In genomic region chr7:94655884-94656657, GRCh38 we compare ENCODE assay signal across 8 cellular contexts. TPM values are rescaled to one million over a fixed set of nuclear protein-coding genes. Genes with fewer than 3 reads are reported as not detected.
DNase-seq lines count a peak whose midpoint lies in the region; ATAC-seq and TF ChIP-seq lines count a peak whose summit lies in the region.

Gene SGCE, minus strand, starts transcription at chr7:94656133. Its CDS starts 35 bp downstream, at chr7:94656098.

- H2AFZ ChIP-seq in fibroblast of lung (ENCODE audit: low read length), result peak within 1 kb of the TSS; percentile 89

- peak within 1 kb of the TSS; percentile 80 to 88 for H3K4me3 Mint-ChIP-seq in activated T-cell treated with anti-CD3 and anti-CD28 coated beads, Interleukin-2, amount 50 U/mL, for 72 hours

- H3K27ac ChIP-seq in fibroblast of lung (ENCODE audit: insufficient read depth, low read length), result peak within 1 kb of the TSS; percentile 87
- H3K27ac ChIP-seq in muscle layer of colon (ENCODE audit: low read depth, low read length), result peak within 1 kb of the TSS; percentile 84
- H3K27ac ChIP-seq in substantia nigra (ENCODE audit: low read depth, low read length, poor library complexity, severe bottlenecking), result peak within 1 kb of the TSS; percentile 69

- no peaks in the 10 kb centered on the region for H3K9me3 Mint-ChIP-seq in activated T-cell treated with anti-CD3 and anti-CD28 coated beads, Interleukin-2, amount 50 U/mL, for 72 hours

- H3K27me3 ChIP-seq in fibroblast of lung (ENCODE audit: control insufficient read depth, insufficient read depth, low read length) (no peaks in the 10 kb centered on the region), muscle layer of colon (ENCODE audit: control insufficient read depth in 1 of 2, insufficient read depth in 2 of 2, low read length in 2 of 2) (no peaks in the 10 kb centered on the region)

- ATAC-seq in HG02798 (IDR thresholded peaks at IDR 0.05; ENCODE audit: poor library complexity, unreplicated experiment) (peak; percentile 18), esophagus mucosa (no peak)
- peak in 1 of 2 donors; percentile 8 for ATAC-seq in activated T-cell treated with anti-CD3 and anti-CD28 coated beads, Interleukin-2, amount 50 U/mL, for 72 hours (replicated peaks in 1 of 2)

- H3K36me3 ChIP-seq in fibroblast of lung (ENCODE audit: control insufficient read depth, insufficient read depth, low read length) (no peaks in the 10 kb centered on the region), muscle layer of colon (ENCODE audit: insufficient read depth, low read length) (no peaks in the 10 kb centered on the region)

- DNase-seq in DMS53 (lab: John Stamatoyannopoulos, UW) (peak; percentile 92), NCI-H526 treated with DMSO at 0.1 percent for 48 hours (lab: John Stamatoyannopoulos, UW) (peak; percentile 81), fibroblast of lung (ENCODE audit: low read depth in 2 of 2) (peak; percentile 78 to 85), substantia nigra (lab: John Stamatoyannopoulos, UW) (peak in 48 of 49 donors; percentile 13 to 88 (median 72))
- peak; percentile 60 to 68 for DNase-seq in activated T-cell treated with anti-CD3 and anti-CD28 coated beads, Interleukin-2, amount 50 U/mL, for 72 hours

- H3K79me2 ChIP-seq in fibroblast of lung (ENCODE audit: control insufficient read depth, insufficient read depth, low read length), result peaks cover 35% of the 10 kb centered on the region

- H3K4me3 ChIP-seq in fibroblast of lung (replicated peaks in 1 of 4; ENCODE audit: control extremely low read depth in 1 of 4, insufficient read depth in 1 of 4, low read depth in 3 of 4, low read length in 4 of 4) (peak within 1 kb of the TSS; percentile 61 to 84 (median 69)), muscle layer of colon (ENCODE audit: low read depth in 1 of 2, low read length in 2 of 2) (peak within 1 kb of the TSS; percentile 47 to 82)

- peak; percentile 23 to 53 for TF ChIP-seq CTCF in fibroblast of lung (conservative IDR thresholded peaks at IDR 0.05 in 1 of 2, IDR thresholded peaks at IDR 0.05 in 1 of 2; ENCODE audit: low read depth in 1 of 2, low read length in 2 of 2)

- no peaks in the 10 kb centered on the region for H3K36me3 Mint-ChIP-seq in activated T-cell treated with anti-CD3 and anti-CD28 coated beads, Interleukin-2, amount 50 U/mL, for 72 hours (ENCODE audit: insufficient read depth in 2 of 2)

- H3K4me1 Mint-ChIP-seq in activated T-cell treated with anti-CD3 and anti-CD28 coated beads, Interleukin-2, amount 50 U/mL, for 72 hours (ENCODE audit: low read depth), result peaks cover 23% of the 10 kb centered on the region

- H3K9ac ChIP-seq in fibroblast of lung (ENCODE audit: insufficient read depth, low read length) (peak within 1 kb of the TSS; percentile 85), muscle layer of colon (ENCODE audit: low read length) (peak within 1 kb of the TSS; percentile 70)

- peaks cover 35% of the 10 kb centered on the region for H3K27me3 Mint-ChIP-seq in activated T-cell treated with anti-CD3 and anti-CD28 coated beads, Interleukin-2, amount 50 U/mL, for 72 hours (ENCODE audit: low read depth)

- no peaks in the 10 kb centered on the region for H4K20me1 ChIP-seq in fibroblast of lung (ENCODE audit: control insufficient read depth, extremely low read depth, insufficient read depth, low read length)

- no peak within 1 kb of the TSS for H3K27ac Mint-ChIP-seq in activated T-cell treated with anti-CD3 and anti-CD28 coated beads, Interleukin-2, amount 50 U/mL, for 72 hours

- H3K4me1 ChIP-seq in fibroblast of lung (ENCODE audit: control insufficient read depth, extremely low read depth, insufficient read depth, low read length) (no peaks in the 10 kb centered on the region), muscle layer of colon (ENCODE audit: insufficient read depth, low read length) (peaks cover 10% of the 10 kb centered on the region)

- H3K9me3 ChIP-seq in fibroblast of lung (ENCODE audit: control insufficient read depth, insufficient read depth, low read depth, low read length) (no peaks in the 10 kb centered on the region), muscle layer of colon (ENCODE audit: low read length) (no peaks in the 10 kb centered on the region)

- H3K4me2 ChIP-seq in fibroblast of lung (ENCODE audit: extremely low read depth, insufficient read depth, low read length), result peak within 1 kb of the TSS; percentile 73

RNA-seq across cellular contexts. Expression of gene SGCE, which starts in this region (rescaled TPM):
- 1 to 10 TPM; 1.6 to 1.9 TPM for total RNA-seq in activated T-cell treated with anti-CD3 and anti-CD28 coated beads, Interleukin-2, amount 50 U/mL, for 72 hours
- total RNA-seq in fibroblast of lung (93.2 and 106 TPM in 2 replicates), esophagus mucosa (1.2 TPM)
- 72.3 and 184 TPM in 2 replicates for polyA plus RNA-seq in fibroblast of lung
- 43.4 and 92.7 TPM in 2 replicates for polyA plus RNA-seq in fibroblast of lung (2012)
- 17.9 and 19.9 TPM in 2 replicates for polyA minus RNA-seq in fibroblast of lung (ENCODE audit: low replicate concordance)

Comparison
In these comparisons a context has a peak if more than half of its experiments do, and no peak if none do; other contexts are left out.
1. RNA of gene SGCE (total RNA-seq): 93.2 to 106 TPM in fibroblast of lung; 1.6 to 1.9 TPM in activated T-cell treated with anti-CD3 and anti-CD28 coated beads, Interleukin-2, amount 50 U/mL, for 72 hours and 1.2 TPM in esophagus mucosa (single experiment); every median in the first group is over 10 times any median in the second.
2. Peak in every context shown above with its lines, with median percentiles within 50 percentile points of each other: DNase-seq and H3K27ac ChIP-seq.